ENCODE assay signal across 2 cellular contexts in the genomic region with DNA sequence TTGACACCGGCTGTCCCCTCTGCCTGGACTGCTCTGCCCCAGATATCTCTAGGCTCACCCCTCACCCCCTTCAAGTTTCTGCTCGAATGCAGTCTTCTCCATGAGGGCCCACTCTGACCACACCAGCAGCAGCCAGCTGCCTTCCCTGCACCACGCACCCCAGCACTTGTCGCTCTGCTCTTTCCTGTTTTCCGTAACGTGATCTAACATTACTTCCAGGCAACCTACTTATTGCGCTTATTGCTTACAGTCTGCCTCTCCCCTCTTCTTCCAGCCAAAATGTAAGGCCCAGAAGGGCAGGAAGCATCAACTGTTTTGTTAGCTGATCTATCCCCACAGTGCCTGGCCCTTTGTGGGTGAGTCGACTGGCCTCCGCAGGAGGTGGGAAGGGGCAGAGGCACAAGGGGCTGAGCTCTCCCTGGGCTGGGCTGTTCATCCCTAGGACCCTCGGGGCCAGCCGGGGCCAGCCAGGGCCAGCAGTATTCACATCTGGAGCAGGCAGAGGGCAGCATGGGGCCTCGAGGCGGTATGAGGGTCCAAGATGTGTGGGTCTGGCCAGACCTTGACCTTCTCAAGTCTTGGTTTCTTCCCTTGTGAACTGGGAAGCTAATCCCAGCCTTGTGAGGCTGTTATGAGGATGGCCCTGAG.
TF ChIP-seq lines count a peak whose summit lies in the region.

No MANE protein-coding gene starts in this region.

TF ChIP-seq in GM23338, 12 proteins besides CTCF, POLR2A, EP300 and RAD21:
- TF ChIP-seq POLR2AphosphoS5 (IDR thresholded peaks at IDR 0.05; ENCODE audit: low read depth) (0 out of 2 replicates have a peak, but pooled peaks have one; percentile 16), JUNB (IDR thresholded peaks at IDR 0.05; ENCODE audit: unreplicated experiment) (no peak)

TF ChIP-seq in SK-N-SH, 30 proteins besides CTCF, POLR2A, EP300 and RAD21:
- TF ChIP-seq ELF1 (IDR thresholded peaks at IDR 0.05), result no peak
- no peak for TF ChIP-seq TCF12 (IDR thresholded peaks at IDR 0.05)
- TF ChIP-seq FOSL2 (IDR thresholded peaks at IDR 0.05; ENCODE audit: borderline replicate concordance, low read depth), result no peak
- TF ChIP-seq FOXM1 (IDR thresholded peaks at IDR 0.05; ENCODE audit: low read depth), result no peak
- TF ChIP-seq TAF1 (IDR thresholded peaks at IDR 0.05; ENCODE audit: borderline replicate concordance, low read depth, low read length), result no peak
TF ChIP-seq in SK-N-SH: peak in this region for 0.
